In genomic region chr16:10202650-10203049, GRCh38 we compare ENCODE assay signal across 22 cellular contexts. TPM values are rescaled to one million over a fixed set of nuclear protein-coding genes. Genes with fewer than 3 reads are reported as not detected.
DNase-seq lines count a peak whose midpoint lies in the region; ATAC-seq and TF ChIP-seq lines count a peak whose summit lies in the region.
"Had no signal": no experiment of that assay in that cellular context is flagged by ENCODE, and none has a peak within 500 bp of the region (broad histone marks: within the 10 kb centered on the region; RNA-seq: fewer than 3 reads in every experiment).

No MANE protein-coding gene starts in this region.

- no peaks in the 10 kb centered on the region for H4K20me1 ChIP-seq in OCI-LY1 (ENCODE audit: insufficient read depth, low read length)
- H4K20me1 ChIP-seq: BLaER1 treated with 17β-estradiol and CSF1 and Interleukin-3, amounts not matched to agents 10 nM and 100 nM had no signal

- H3F3A ChIP-seq in OCI-LY1 (ENCODE audit: insufficient read depth, low read length) = no peaks in the 10 kb centered on the region

- no peaks in the 10 kb centered on the region for H3K36me3 ChIP-seq in OCI-LY1 (ENCODE audit: insufficient read depth, low read length)
- H3K36me3 ChIP-seq: BLaER1 treated with 17β-estradiol and CSF1 and Interleukin-3, amounts not matched to agents 10 nM and 100 nM; left lung had no signal

- H3K9ac ChIP-seq in OCI-LY1 (ENCODE audit: low read length) = no peak overlapping the region
- H3K9ac ChIP-seq: BLaER1 treated with 17β-estradiol and CSF1 and Interleukin-3, amounts not matched to agents 10 nM and 100 nM; parathyroid adenoma had no signal

- H3K27ac ChIP-seq in C4-2B (no peak overlapping the region), OCI-LY1 (ENCODE audit: low read depth, low read length, poor library complexity, severe bottlenecking) (no peak overlapping the region), foreskin keratinocyte (no peak overlapping the region)
- H3K27ac ChIP-seq: BLaER1 treated with 17β-estradiol and CSF1 and Interleukin-3, amounts not matched to agents 10 nM and 100 nM; left lung; parathyroid adenoma had no signal

- H3K4me1 ChIP-seq in OCI-LY1 (ENCODE audit: insufficient read depth, low read length, severe bottlenecking) = no peaks in the 10 kb centered on the region
- H3K4me1 ChIP-seq in foreskin keratinocyte = no peaks in the 10 kb centered on the region
- H3K4me1 ChIP-seq: left lung, parathyroid adenoma had no signal

- peak; percentile 18; the same call in 1 of the 2 replicates for TF ChIP-seq CTCF in C4-2B (conservative IDR thresholded peaks at IDR 0.05)
- TF ChIP-seq CTCF in GM12873 (IDR thresholded peaks at IDR 0.05; ENCODE audit: insufficient read depth, low read depth, low read length, missing control alignments) = peak; percentile 40
- peak; percentile 8; the same call in 1 of the 2 replicates for TF ChIP-seq CTCF in OCI-LY1 (IDR thresholded peaks at IDR 0.05; ENCODE audit: low read length)
- peak; percentile 5 for TF ChIP-seq CTCF in foreskin keratinocyte (conservative IDR thresholded peaks at IDR 0.05)

- no peak overlapping the region for H2AFZ ChIP-seq in OCI-LY1 (ENCODE audit: low read length)
- H2AFZ ChIP-seq: parathyroid adenoma had no signal

- H3K27me3 ChIP-seq in OCI-LY1 (ENCODE audit: insufficient read depth, low read length) (peaks cover 4% of the 10 kb centered on the region; the same call in 1 of the 2 replicates), foreskin keratinocyte (no peaks in the 10 kb centered on the region)
- H3K27me3 ChIP-seq: BLaER1 treated with 17β-estradiol and CSF1 and Interleukin-3, amounts not matched to agents 10 nM and 100 nM; left lung had no signal

- DNase-seq in foreskin keratinocyte (no peak), NCI-H1105 (lab: John Stamatoyannopoulos, UW) (no peak)
- DNase-seq in activated naive CD4-positive, alpha-beta T cell treated with Interleukin-2 at 50 U/mL for 16 hours = no peak
- DNase-seq: activated CD4-positive, alpha-beta T cell treated with anti-CD3 and anti-CD28 coated beads for 4 hours; activated T-cell treated with anti-CD3 and anti-CD28 coated beads, Interleukin-2, amount 50 U/mL, for 72 hours; anterior cingulate cortex; central memory CD4-positive, alpha-beta T cell; dermis blood vessel endothelial cell; left lung; midbrain; natural killer cell; NCI-H1105 treated with DMSO at 0.1 percent for 48 hours; NCI-H524 treated with DMSO at 0.1 percent for 48 hours; T-helper 1 cell had no signal

- H3K4me3 ChIP-seq in OCI-LY1 (ENCODE audit: low read depth, low read length, poor library complexity, severe bottlenecking) = no peak overlapping the region
- H3K4me3 ChIP-seq: BLaER1 treated with 17β-estradiol and CSF1 and Interleukin-3, amounts not matched to agents 10 nM and 100 nM; left lung had no signal

- no peaks in the 10 kb centered on the region for H3K79me2 ChIP-seq in OCI-LY1 (ENCODE audit: insufficient read depth, low read length)
- H3K79me2 ChIP-seq: parathyroid adenoma had no signal

- H3K4me2 ChIP-seq in OCI-LY1 (ENCODE audit: low read length) = no peak overlapping the region
- H3K4me2 ChIP-seq: BLaER1 treated with 17β-estradiol and CSF1 and Interleukin-3, amounts not matched to agents 10 nM and 100 nM had no signal

- no peaks in the 10 kb centered on the region for H3K9me2 ChIP-seq in OCI-LY1 (ENCODE audit: low read depth, low read length)

- H3K9me3 ChIP-seq in OCI-LY1 (ENCODE audit: low read length) = no peaks in the 10 kb centered on the region

- ATAC-seq in foreskin keratinocyte (no peak), GM18909 (IDR thresholded peaks at IDR 0.05; ENCODE audit: poor library complexity, unreplicated experiment) (no peak), HG03025 (IDR thresholded peaks at IDR 0.05; ENCODE audit: low FRiP score, unreplicated experiment) (no peak)
- ATAC-seq: activated T-cell treated with anti-CD3 and anti-CD28 coated beads, Interleukin-2, amount 50 U/mL, for 72 hours; left lung; natural killer cell; sciatic nerve had no signal

RNA-seq across cellular contexts. Expression of gene GRIN2A, which starts 20.4 kb away (rescaled TPM):
- total RNA-seq in foreskin keratinocyte = not detected in 2 replicates
- polyA plus RNA-seq in foreskin keratinocyte = not detected in 2 replicates
- total RNA-seq: activated T-cell treated with anti-CD3 and anti-CD28 coated beads, Interleukin-2, amount 50 U/mL, for 72 hours; dermis blood vessel endothelial cell; natural killer cell had no signal
